Comparison of ENCODE assay signal across 16 cellular contexts in genomic region chr2:216922170-216922780, GRCh38.
DNase-seq lines count a peak whose midpoint lies in the region; ATAC-seq and TF ChIP-seq lines count a peak whose summit lies in the region.
"Had no signal": no experiment of that assay in that cellular context is flagged by ENCODE, and none has a peak within 500 bp of the region (broad histone marks: within the 10 kb centered on the region; RNA-seq: fewer than 3 reads in every experiment).

No MANE protein-coding gene starts in this region.

- H3K36me3 ChIP-seq in osteoblast (ENCODE audit: insufficient read depth, low read length) = no peaks in the 10 kb centered on the region
- H3K36me3 ChIP-seq: cardiac muscle cell had no signal

- DNase-seq in myocyte (ENCODE audit: low read depth) = peak; percentile 57
- no peak for DNase-seq in osteoblast (ENCODE audit: insufficient read length, low spot score, missing footprints)
- no peak for DNase-seq in stimulated activated naive CD4-positive, alpha-beta T cell (lab: John Stamatoyannopoulos, UW)
- DNase-seq: activated CD4-positive, alpha-beta T cell treated with anti-CD3 and anti-CD28 coated beads for 4 hours; CD4-positive, CD25-positive, alpha-beta regulatory T cell; H7; NCI-H1105; NCI-H524 treated with DMSO at 0.1 percent for 48 hours; RPMI8226; stimulated activated naive B cell treated with anti-CD40 and anti-IgM and Interleukin-4, amounts not matched to agents 10 μg/mL and 1 μg/mL and 100 μg/mL, for 72 hours had no signal

- H4K20me1 ChIP-seq in osteoblast (ENCODE audit: insufficient read depth, low read length) = no peaks in the 10 kb centered on the region

- no peak overlapping the region for H3K27ac ChIP-seq in osteoblast (ENCODE audit: low read depth, low read length)
- H3K27ac ChIP-seq: cardiac muscle cell had no signal

- no peak overlapping the region for H3K4me3 ChIP-seq in osteoblast (ENCODE audit: insufficient read depth, low read length)
- H3K4me3 ChIP-seq: cardiac muscle cell had no signal

- no peaks in the 10 kb centered on the region for H3K9me3 ChIP-seq in osteoblast (ENCODE audit: low read depth, low read length)

- ATAC-seq in GM19328 (IDR thresholded peaks at IDR 0.05; ENCODE audit: unreplicated experiment) (peak; percentile 80), GM21786 (IDR thresholded peaks at IDR 0.05; ENCODE audit: unreplicated experiment) (peak; percentile 51), HG03378 (IDR thresholded peaks at IDR 0.05; ENCODE audit: unreplicated experiment) (peak; percentile 60), GM21381 (IDR thresholded peaks at IDR 0.05; ENCODE audit: unreplicated experiment) (no peak)
- ATAC-seq: activated naive CD4-positive, alpha-beta T cell treated with anti-CD3 and anti-CD28 coated beads, Interleukin-2, amount 50 U/mL, for 72 hours; stimulated activated naive B cell treated with anti-CD40 and anti-IgM and Interleukin-4, amounts not matched to agents 10 μg/mL and 1 μg/mL and 100 μg/mL, for 72 hours had no signal

- H3K4me1 ChIP-seq in osteoblast (ENCODE audit: insufficient read depth, low read length) = peaks cover 4% of the 10 kb centered on the region

- H3K79me2 ChIP-seq in osteoblast (ENCODE audit: insufficient read depth, low read length) = no peaks in the 10 kb centered on the region

- no peaks in the 10 kb centered on the region for H3K27me3 ChIP-seq in osteoblast (ENCODE audit: insufficient read depth, low read length)
- H3K27me3 ChIP-seq: cardiac muscle cell had no signal

- H3K4me2 ChIP-seq in osteoblast (ENCODE audit: insufficient read depth, low read length) = no peak overlapping the region

- no peak for TF ChIP-seq CTCF in osteoblast (IDR thresholded peaks at IDR 0.05; ENCODE audit: extremely low read depth, low read depth, low read length)

- no peak overlapping the region for H2AFZ ChIP-seq in osteoblast (ENCODE audit: low read length)
